ENCODE assay signal across 8 cellular contexts in the genomic region with DNA sequence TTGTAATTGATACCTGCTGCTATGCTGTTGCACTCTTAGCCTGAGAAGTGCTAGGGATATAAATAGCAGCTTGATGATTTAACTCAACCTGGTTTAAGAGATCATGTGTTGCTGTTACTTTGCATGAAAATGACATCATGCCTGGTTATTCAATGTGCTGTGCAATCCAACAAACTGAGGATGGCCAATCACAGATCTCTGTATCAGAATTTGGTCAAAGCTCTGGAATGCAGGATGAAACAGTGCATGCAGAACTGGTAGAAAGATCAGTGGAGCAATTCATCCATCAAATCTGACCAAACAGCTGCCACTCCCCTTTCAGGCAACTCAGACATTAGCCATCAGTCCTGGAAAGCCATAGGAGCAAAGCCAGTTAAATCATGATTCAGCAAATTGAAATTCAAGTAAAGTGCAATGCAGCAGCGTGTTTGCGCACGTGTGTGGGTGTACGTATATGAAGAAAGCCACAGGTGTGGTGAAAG.
DNase-seq lines count a peak whose midpoint lies in the region; ATAC-seq and TF ChIP-seq lines count a peak whose summit lies in the region.

No MANE protein-coding gene starts in this region.

- H3K27ac ChIP-seq in heart right ventricle, result no peak overlapping the region
- no peak overlapping the region for H3K27ac ChIP-seq in stomach

- TF ChIP-seq CTCF in heart right ventricle (IDR thresholded peaks at IDR 0.05) (no peak), stomach (IDR thresholded peaks at IDR 0.05) (no peak)

- H3K9me3 ChIP-seq in heart right ventricle (no peaks in the 10 kb centered on the region), stomach (no peaks in the 10 kb centered on the region)

- H3K9me3 Mint-ChIP-seq in activated naive CD8-positive, alpha-beta T cell treated with anti-CD3 and anti-CD28 coated beads, Interleukin-2, amount 50 U/mL, for 24 hours, result no peaks in the 10 kb centered on the region

- H3K27me3 Mint-ChIP-seq in activated naive CD8-positive, alpha-beta T cell treated with anti-CD3 and anti-CD28 coated beads, Interleukin-2, amount 50 U/mL, for 24 hours, result no peaks in the 10 kb centered on the region

- H3K4me1 Mint-ChIP-seq in activated naive CD8-positive, alpha-beta T cell treated with anti-CD3 and anti-CD28 coated beads, Interleukin-2, amount 50 U/mL, for 24 hours, result peaks cover 44% of the 10 kb centered on the region

- TF ChIP-seq POLR2A in stomach (IDR thresholded peaks at IDR 0.05), result no peak

- H3K36me3 Mint-ChIP-seq in activated naive CD8-positive, alpha-beta T cell treated with anti-CD3 and anti-CD28 coated beads, Interleukin-2, amount 50 U/mL, for 24 hours (ENCODE audit: low read depth), result no peaks in the 10 kb centered on the region

- WGBS in heart right ventricle, 2 donors, result 76 to 87% methylated on average over 4 of the region's 4 CpGs
- 72 to 89% (median 78%) methylated on average over 4 of the region's 4 CpGs for WGBS in stomach, 5 donors

- intact Hi-C loops in heart right ventricle (cut with DNase I), result no loop called here
- intact Hi-C loops in stomach (cut with DNase I; ENCODE audit: low total_unique reads), result no loop called here

- no peak overlapping the region for H3K4me3 Mint-ChIP-seq in activated naive CD8-positive, alpha-beta T cell treated with anti-CD3 and anti-CD28 coated beads, Interleukin-2, amount 50 U/mL, for 24 hours

- H3K36me3 ChIP-seq in heart right ventricle, result no peaks in the 10 kb centered on the region
- H3K36me3 ChIP-seq in stomach, result no peaks in the 10 kb centered on the region

- TF ChIP-seq EP300 in stomach (IDR thresholded peaks at IDR 0.05), result no peak

- peak; percentile 68 for DNase-seq in AG08395 (ENCODE audit: low spot score)
- peak; percentile 6 for DNase-seq in NCI-H2227 (lab: John Stamatoyannopoulos, UW; ENCODE audit: unreplicated experiment)
- DNase-seq in heart right ventricle, result no peak
- DNase-seq in activated naive CD8-positive, alpha-beta T cell treated with anti-CD3 and anti-CD28 coated beads, Interleukin-2, amount 50 U/mL, for 24 hours, result no peak
- DNase-seq in RPMI8226, result no peak
- no peak for DNase-seq in stomach
- DNase-seq in NCI-H748 (lab: John Stamatoyannopoulos, UW; ENCODE audit: unreplicated experiment), result no peak

- no peak overlapping the region for H3K4me3 ChIP-seq in heart right ventricle
- H3K4me3 ChIP-seq in stomach, result no peak overlapping the region

- no peaks in the 10 kb centered on the region for H3K27me3 ChIP-seq in heart right ventricle
- no peaks in the 10 kb centered on the region for H3K27me3 ChIP-seq in stomach

- peaks cover 0 to 23% (median 8%) of the 10 kb centered on the region in 9 donors for H3K4me1 ChIP-seq in heart right ventricle
- H3K4me1 ChIP-seq in stomach, result peaks cover 0 to 4% (median 0%) of the 10 kb centered on the region in 4 donors

- peak; percentile 58 for ATAC-seq in GM18870 (IDR thresholded peaks at IDR 0.05; ENCODE audit: unreplicated experiment)
- ATAC-seq in heart right ventricle, result peak in 6 of 8 donors; percentile 62 to 80 (median 68)
- ATAC-seq in activated naive CD8-positive, alpha-beta T cell treated with anti-CD3 and anti-CD28 coated beads, Interleukin-2, amount 50 U/mL, for 24 hours, result no peak

- no peak overlapping the region for H3K27ac Mint-ChIP-seq in activated naive CD8-positive, alpha-beta T cell treated with anti-CD3 and anti-CD28 coated beads, Interleukin-2, amount 50 U/mL, for 24 hours

Comparison
In these comparisons a context has a peak if more than half of its experiments do, and no peak if none do; other contexts are left out.
1. DNase-seq: peak in AG08395 (single experiment) and NCI-H2227 (single experiment); none in heart right ventricle (0 of 2), activated naive CD8-positive, alpha-beta T cell treated with anti-CD3 and anti-CD28 coated beads, Interleukin-2, amount 50 U/mL, for 24 hours (single experiment), RPMI8226 (single experiment), stomach (single experiment) and NCI-H748 (single experiment).